Comparison of ENCODE assay signal across 11 cellular contexts in genomic region chr12:107411792-107412535, GRCh38.
DNase-seq lines count a peak whose midpoint lies in the region; TF ChIP-seq lines count a peak whose summit lies in the region.
"Had no signal": no experiment of that assay in that cellular context is flagged by ENCODE, and none has a peak within 500 bp of the region (broad histone marks: within the 10 kb centered on the region; RNA-seq: fewer than 3 reads in every experiment).

No MANE protein-coding gene starts in this region.

- H3K4me3 ChIP-seq in AG09309 (ENCODE audit: control insufficient read depth, low read depth, low read length): no peak overlapping the region
- H3K4me3 ChIP-seq in astrocyte of the spinal cord (ENCODE audit: low read depth, low read length): no peak overlapping the region

- TF ChIP-seq CTCF in AG09309 (IDR thresholded peaks at IDR 0.05; ENCODE audit: control insufficient read depth, insufficient read depth, low read depth, low read length, missing control alignments) (no peak), astrocyte of the spinal cord (IDR thresholded peaks at IDR 0.05; ENCODE audit: low read depth, low read length) (no peak)

- in situ Hi-C loops in astrocyte of the spinal cord (cut with HindIII; ENCODE audit: low sequenced_read_pairs): no loop called here

- DNase-seq in AG09309 (ENCODE audit: low read depth) (peak; percentile 44), HS-5 (ENCODE audit: low read depth) (peak; percentile 56), astrocyte of the spinal cord (ENCODE audit: low read depth, low spot score) (peak; percentile 76), kidney glomerular epithelial cell (lab: John Stamatoyannopoulos, UW) (peak; percentile 87), NCI-H1105 treated with DMSO at 0.1 percent for 48 hours (lab: John Stamatoyannopoulos, UW) (no peak), CD1c-positive myeloid dendritic cell (ENCODE audit: extremely low spot score) (no peak), occipital lobe (lab: John Stamatoyannopoulos, UW) (no peak)
- DNase-seq in activated CD4-positive, alpha-beta T cell treated with anti-CD3 and anti-CD28 coated beads, Interleukin-2, amount 50 U/mL, for 1 hour: no peak
- DNase-seq: stimulated activated CD4-positive, alpha-beta T cell treated with anti-CD3 and anti-CD28 coated beads, Interleukin-4, amount 100 ng/mL, for 24 hours; stimulated activated naive CD4-positive, alpha-beta T cell treated with Interleukin-2 at 50 U/mL for 16 hours; T-helper 2 cell had no signal

Comparison
In these comparisons a context has a peak if more than half of its experiments do, and no peak if none do; other contexts are left out.
1. DNase-seq: peak in AG09309 (single experiment), HS-5 (single experiment), astrocyte of the spinal cord (single experiment) and kidney glomerular epithelial cell (single experiment); none in activated CD4-positive, alpha-beta T cell treated with anti-CD3 and anti-CD28 coated beads, Interleukin-2, amount 50 U/mL, for 1 hour (single experiment), NCI-H1105 treated with DMSO at 0.1 percent for 48 hours (single experiment), CD1c-positive myeloid dendritic cell (single experiment) and occipital lobe (single experiment).